Comparison of ENCODE assay signal across 17 cellular contexts in genomic region chr15:101498076-101498730, GRCh38. TPM values are rescaled to one million over a fixed set of nuclear protein-coding genes. Genes with fewer than 3 reads are reported as not detected.
A peak's percentile ranks its signal among the peaks of the same experiment; 100 is the strongest.
DNase-seq lines count a peak whose midpoint lies in the region; ATAC-seq and TF ChIP-seq lines count a peak whose summit lies in the region.
"Had no signal": no experiment of that assay in that cellular context is flagged by ENCODE, and none has a peak within 500 bp of the region (broad histone marks: within the 10 kb centered on the region; RNA-seq: fewer than 3 reads in every experiment).

No MANE protein-coding gene starts in this region.

- intact Hi-C loops in left ventricle myocardium inferior (cut with micrococcal nuclease) (no loop called here), left ventricle myocardium superior (cut with micrococcal nuclease) (no loop called here), IMR-90 (cut with micrococcal nuclease) (no loop called here)

- no peak overlapping the region for H2BK120ac ChIP-seq in IMR-90 (ENCODE audit: low read depth, low read length)
- no peak overlapping the region for H2BK120ac ChIP-seq in trophoblast cell (ENCODE audit: insufficient read depth, low read length, poor library complexity)

- H3K27me3 ChIP-seq in left ventricle myocardium inferior (ENCODE audit: low read depth): peaks cover 28% of the 10 kb centered on the region
- H3K27me3 ChIP-seq in IMR-90 (ENCODE audit: control insufficient read depth, insufficient read depth, low read length): peaks cover 67% of the 10 kb centered on the region
- peaks cover 0 to 3% of the 10 kb centered on the region in 2 donors for H3K27me3 ChIP-seq in esophagus (ENCODE audit: control insufficient read depth in 1 of 2, insufficient read depth in 2 of 2, low read length in 2 of 2)
- no peaks in the 10 kb centered on the region for H3K27me3 ChIP-seq in trophoblast cell (ENCODE audit: insufficient read depth, low read length)

- H3K9me3 ChIP-seq in left ventricle myocardium inferior (replicated peaks) (no peaks in the 10 kb centered on the region), IMR-90 (ENCODE audit: control insufficient read depth, insufficient read depth, low read length) (no peaks in the 10 kb centered on the region), esophagus (ENCODE audit: control insufficient read depth in 2 of 2, insufficient read depth in 1 of 2, low read depth in 1 of 2, low read length in 1 of 2) (no peaks in the 10 kb centered on the region), trophoblast cell (ENCODE audit: insufficient read depth, low read depth, low read length) (peaks cover 2% of the 10 kb centered on the region)
- H3K9me3 ChIP-seq: SJCRH30 had no signal

- H2BK12ac ChIP-seq in trophoblast cell (ENCODE audit: low read length): no peak overlapping the region

- TF ChIP-seq CTCF in left ventricle myocardium inferior (IDR thresholded peaks at IDR 0.05; ENCODE audit: borderline replicate concordance) (no peak), IMR-90 (conservative IDR thresholded peaks at IDR 0.05; ENCODE audit: low read depth, low read length) (no peak)

- DNase-seq in left ventricle myocardium inferior (no peak), left ventricle myocardium superior (no peak), IMR-90 (no peak), trophoblast cell (no peak)
- DNase-seq: DMS153, EL, MV-4-11, NCI-H1417 treated with DMSO at 0.1 percent for 48 hours, NCI-H1930, NCI-H446 treated with DMSO at 0.1 percent for 48 hours, NCI-H748 treated with DMSO at 0.1 percent for 48 hours, SJCRH30 had no signal

- peak overlapping the region; percentile 7 for H2AFZ ChIP-seq in IMR-90 (replicated peaks; ENCODE audit: low read length, poor library complexity)
- H2AFZ ChIP-seq in trophoblast cell (ENCODE audit: insufficient read depth, low read length, poor library complexity): no peak overlapping the region

- H3K23ac ChIP-seq in IMR-90 (ENCODE audit: low read depth, low read length) (no peak overlapping the region), trophoblast cell (ENCODE audit: low read length) (no peak overlapping the region)

- H3K4ac ChIP-seq in IMR-90 (ENCODE audit: low read depth, low read length) (no peak overlapping the region), trophoblast cell (ENCODE audit: low read depth, low read length) (no peak overlapping the region)

- H3K14ac ChIP-seq in IMR-90 (replicated peaks; ENCODE audit: low read depth, low read length) (no peak overlapping the region), trophoblast cell (ENCODE audit: low read length) (peak overlapping the region; percentile 3)

- no peaks in the 10 kb centered on the region for H4K20me1 ChIP-seq in IMR-90 (ENCODE audit: insufficient read depth, low read length)

- H3K36me3 ChIP-seq in left ventricle myocardium inferior (no peaks in the 10 kb centered on the region), IMR-90 (ENCODE audit: control insufficient read depth, insufficient read depth, low read length) (no peaks in the 10 kb centered on the region), esophagus (ENCODE audit: control insufficient read depth in 2 of 2, insufficient read depth in 2 of 2, low read length in 1 of 2) (no peaks in the 10 kb centered on the region), trophoblast cell (ENCODE audit: control insufficient read depth in 1 of 2, insufficient read depth in 2 of 2, low read length in 2 of 2) (no peaks in the 10 kb centered on the region)
- H3K36me3 ChIP-seq: SJCRH30 had no signal

- no peaks in the 10 kb centered on the region for H3K79me2 ChIP-seq in trophoblast cell (ENCODE audit: control insufficient read depth, insufficient read depth, low read length, poor library complexity)

- no peak overlapping the region for H4K8ac ChIP-seq in IMR-90 (ENCODE audit: low read depth in 2 of 2, low read length in 2 of 2)
- H4K8ac ChIP-seq in trophoblast cell (ENCODE audit: low read depth, low read length): no peak overlapping the region

- dilution Hi-C loops in IMR-90 (cut with HindIII; ENCODE audit: low sequenced_read_pairs, unreplicated experiment): no loop called here

- WGBS in IMR-90 (ENCODE audit: extremely low coverage in 2 of 2, insufficient read length in 1 of 2), 2 experiments: 33% methylated on average over 1 of the region's 10 CpGs; no CpG with 5 or more reads in 1 of the 2 experiments
- WGBS in esophagus, 2 donors: 78 to 88% methylated on average over 10 of the region's 10 CpGs
- no CpG with 5 or more reads among the region's 10 CpGs for WGBS in trophoblast cell (ENCODE audit: extremely low coverage, insufficient coverage, insufficient read length)

- H3K27ac ChIP-seq in left ventricle myocardium inferior (replicated peaks) (peak overlapping the region; percentile 45), IMR-90 (ENCODE audit: insufficient read depth, low read length) (no peak overlapping the region), esophagus (ENCODE audit: low read depth in 2 of 2, low read length in 1 of 2) (peak overlapping the region; percentile 62 to 92), trophoblast cell (ENCODE audit: low read depth, low read length) (no peak overlapping the region)
- H3K27ac ChIP-seq: SJCRH30 had no signal

- POLR2A ChIA-PET in IMR-90 (lab: Charles Lee; ENCODE audit: unreplicated experiment): no interaction called here

- no TSS peak for BruUV-seq in IMR-90 (replicated peaks; lab: Mats Ljungman, UMichigan)

- no peak overlapping the region for H2BK15ac ChIP-seq in IMR-90 (ENCODE audit: low read depth, low read length)

- H3K18ac ChIP-seq in IMR-90 (ENCODE audit: low read depth, low read length) (no peak overlapping the region), trophoblast cell (ENCODE audit: low read length) (peak overlapping the region; percentile 23)

- no peak for TF ChIP-seq RAD21 in IMR-90 (IDR thresholded peaks at IDR 0.05; ENCODE audit: low read length)

- H3K9me1 ChIP-seq in IMR-90 (ENCODE audit: insufficient read depth, low read length): no peaks in the 10 kb centered on the region

- H3K56ac ChIP-seq in IMR-90 (ENCODE audit: extremely low read depth, insufficient read depth, low read length): no peak overlapping the region

- peaks cover 60% of the 10 kb centered on the region for H3K4me1 ChIP-seq in left ventricle myocardium inferior
- peaks cover 2% of the 10 kb centered on the region; the same call in 1 of the 2 replicates for H3K4me1 ChIP-seq in IMR-90 (ENCODE audit: control insufficient read depth, insufficient read depth, low read length)
- H3K4me1 ChIP-seq in esophagus (ENCODE audit: control insufficient read depth in 2 of 2, insufficient read depth in 2 of 2, low read length in 1 of 2): peaks cover 14 to 21% of the 10 kb centered on the region in 2 donors
- peaks cover 50% of the 10 kb centered on the region in 2 experiments for H3K4me1 ChIP-seq in trophoblast cell (ENCODE audit: control insufficient read depth in 1 of 2, insufficient read depth in 2 of 2, low read length in 2 of 2)

- in situ Hi-C loops in IMR-90 (cut with MboI; ENCODE audit: low sequenced_read_pairs): no loop called here

- no peak overlapping the region for H2BK20ac ChIP-seq in IMR-90 (ENCODE audit: low read depth, low read length)

- no peak overlapping the region for H2AK5ac ChIP-seq in IMR-90 (ENCODE audit: low read depth, low read length)
- no peak overlapping the region for H2AK5ac ChIP-seq in trophoblast cell (ENCODE audit: low read length)

- no peak overlapping the region for H2AK9ac ChIP-seq in IMR-90 (replicated peaks; ENCODE audit: low read depth, low read length, poor library complexity)

- H4K91ac ChIP-seq in IMR-90 (ENCODE audit: insufficient read depth, low read depth, low read length) (no peak overlapping the region), trophoblast cell (ENCODE audit: low read depth, low read length) (peak overlapping the region; percentile 36)

- no peak overlapping the region for H4K5ac ChIP-seq in IMR-90 (ENCODE audit: low read depth, low read length)

- no peak overlapping the region for H4K12ac ChIP-seq in trophoblast cell (ENCODE audit: low read depth, low read length)

- H3K4me2 ChIP-seq in IMR-90 (ENCODE audit: low read depth, low read length): no peak overlapping the region
- H3K4me2 ChIP-seq in trophoblast cell (ENCODE audit: low read length): no peak overlapping the region

- no peak overlapping the region for H3K9ac ChIP-seq in IMR-90 (ENCODE audit: low read depth, low read length)
- no peak overlapping the region for H3K9ac ChIP-seq in trophoblast cell (ENCODE audit: low read length)

- ATAC-seq in left ventricle myocardium superior (no peak), IMR-90 (ENCODE audit: low read depth) (no peak), HG03045 (IDR thresholded peaks at IDR 0.05; ENCODE audit: unreplicated experiment) (no peak), GM18519 (IDR thresholded peaks at IDR 0.05; ENCODE audit: low FRiP score, unreplicated experiment) (no peak), GM18868 (IDR thresholded peaks at IDR 0.05; ENCODE audit: unreplicated experiment) (no peak)

- H3K4me3 ChIP-seq in left ventricle myocardium inferior (no peak overlapping the region), IMR-90 (ENCODE audit: insufficient read depth, low read depth, low read length) (no peak overlapping the region), esophagus (ENCODE audit: low read depth in 1 of 2, low read length in 2 of 2) (no peak overlapping the region), trophoblast cell (ENCODE audit: low read depth, low read length) (no peak overlapping the region)
- H3K4me3 ChIP-seq: SJCRH30 had no signal

- TF ChIP-seq POLR2A in IMR-90 (IDR thresholded peaks at IDR 0.05; ENCODE audit: low read depth, low read length): no peak

- H3K79me1 ChIP-seq in IMR-90 (ENCODE audit: low read depth in 1 of 2, low read length in 2 of 2) (no peaks in the 10 kb centered on the region), trophoblast cell (ENCODE audit: low read length) (no peaks in the 10 kb centered on the region)

- CTCF ChIA-PET in IMR-90 (lab: Yijun Ruan, JAX): no interaction called here

- no peak overlapping the region for H2BK5ac ChIP-seq in IMR-90 (ENCODE audit: low read depth, low read length, poor library complexity, severe bottlenecking)
- no peak overlapping the region for H2BK5ac ChIP-seq in trophoblast cell (ENCODE audit: low read depth, low read length, poor library complexity)

TF ChIP-seq in IMR-90, 13 proteins besides CTCF, POLR2A, EP300 and RAD21:
- TF ChIP-seq RFX5 (IDR thresholded peaks at IDR 0.05; ENCODE audit: low read depth, low read length) (no peak), MAZ (IDR thresholded peaks at IDR 0.05; ENCODE audit: borderline replicate concordance, low read depth, low read length) (no peak), MXI1 (IDR thresholded peaks at IDR 0.05; ENCODE audit: borderline replicate concordance, low read depth, low read length) (no peak), SMC3 (IDR thresholded peaks at IDR 0.05; ENCODE audit: low read depth, low read length) (no peak)

RNA-seq across cellular contexts. Expression of gene PCSK6, which starts 8.7 kb away (rescaled TPM):
- total RNA-seq in left ventricle myocardium inferior (28.6 TPM), left ventricle myocardium superior (31.9 TPM), IMR-90 (2012; rRNA removed) (not detected in 2 replicates)
- polyA plus RNA-seq in IMR-90 (2012; rRNA removed) (not detected in 2 replicates), esophagus (1 to 10 TPM; 5.4 to 6.5 TPM)
- not detected in 2 replicates for polyA plus RNA-seq in IMR-90 (2012; cell fraction: cytosol; rRNA removed)
- not detected in 2 replicates for polyA plus RNA-seq in IMR-90 (2012; cell fraction: nucleus; rRNA removed; ENCODE audit: low replicate concordance)
- 9.3 and 10.2 TPM in 2 replicates for polyA plus RNA-seq in trophoblast cell (2013)
- total RNA-seq: H4 had no signal

Comparison
In these comparisons a context has a peak if more than half of its experiments do, and no peak if none do; other contexts are left out.
1. H3K27ac ChIP-seq: peak in left ventricle myocardium inferior (single experiment) and esophagus (2 of 2); none in IMR-90 (single experiment) and trophoblast cell (single experiment).
2. RNA of gene PCSK6, which starts 8.7 kb away (total RNA-seq): 31.9 TPM in left ventricle myocardium superior (single experiment) and 28.6 TPM in left ventricle myocardium inferior (single experiment); not detected in IMR-90; every median in the first group is over 10 times any median in the second.